In genomic region chr11:64305075-64305690, GRCh38 we compare ENCODE assay signal across 8 cellular contexts. TPM values are rescaled to one million over a fixed set of nuclear protein-coding genes. Genes with fewer than 3 reads are reported as not detected.
DNase-seq lines count a peak whose midpoint lies in the region; ATAC-seq and TF ChIP-seq lines count a peak whose summit lies in the region.

Gene ESRRA (plus strand): TSS chr11:64305524. CDS start chr11:64307180, 1,656 bp downstream.

- H3K27me3 ChIP-seq in mononuclear cell (ENCODE audit: insufficient read depth, low read length): peaks cover 11% of the 10 kb centered on the region

- peaks cover 42% of the 10 kb centered on the region for H3K4me1 ChIP-seq in mononuclear cell (ENCODE audit: insufficient read depth, low read length)

- no peaks in the 10 kb centered on the region for H3K9me3 ChIP-seq in mononuclear cell (ENCODE audit: low read depth, low read length)

- peak; percentile 54 for ATAC-seq in GM21619 (IDR thresholded peaks at IDR 0.05; ENCODE audit: unreplicated experiment)

- H3K4me3 ChIP-seq in mononuclear cell (ENCODE audit: low read length): peak within 1 kb of the TSS; percentile 65

- DNase-seq in DMS153 (lab: John Stamatoyannopoulos, UW): peak; percentile 98
- peak; percentile 89 for DNase-seq in OCI-M2 (lab: John Stamatoyannopoulos, UW; ENCODE audit: unreplicated experiment)
- peak; percentile 99 for DNase-seq in activated T-cell treated with anti-CD3 and anti-CD28 coated beads for 24 hours (ENCODE audit: low read depth)
- peak; percentile 97 for DNase-seq in epidermal melanocyte (ENCODE audit: insufficient read length, low spot score)
- peak; percentile 100 for DNase-seq in stimulated activated CD8-positive, alpha-beta memory T cell treated with anti-CD3 and anti-CD28 coated beads, Interleukin-2, amount 100 ng/mL, for 48 hours (ENCODE audit: low read depth in 2 of 2)

- no peak for TF ChIP-seq EP300 in Ishikawa (IDR thresholded peaks at IDR 0.05; ENCODE audit: borderline replicate concordance)

- TF ChIP-seq RAD21 in Ishikawa (IDR thresholded peaks at IDR 0.05; ENCODE audit: low read depth): no peak

TF ChIP-seq in Ishikawa, 13 proteins besides CTCF, POLR2A, EP300 and RAD21:
- TF ChIP-seq REST (IDR thresholded peaks at IDR 0.05; ENCODE audit: low read depth): no peak
- peak; percentile 66 for TF ChIP-seq CEBPB (IDR thresholded peaks at IDR 0.05)
- TF ChIP-seq EGR1 (IDR thresholded peaks at IDR 0.05): no peak
- peak; percentile 79; the same call in 1 of the 2 replicates for TF ChIP-seq ZBTB7A (IDR thresholded peaks at IDR 0.05; ENCODE audit: low read depth)
TF ChIP-seq in Ishikawa: peak in this region for 2.

RNA-seq across cellular contexts. Expression of gene ESRRA, which starts in this region (rescaled TPM):
- total RNA-seq in mononuclear cell: 8.5 TPM

Comparison
In these comparisons a context has a peak if more than half of its experiments do, and no peak if none do; other contexts are left out.
1. Peak in every context shown above with its lines: DNase-seq, ATAC-seq and H3K4me3 ChIP-seq.